ENCODE assay signal across 8 cellular contexts in genomic region chr12:47903151-47903611, GRCh38. TPM values are rescaled to one million over a fixed set of nuclear protein-coding genes. Genes with fewer than 3 reads are reported as not detected.
A peak's percentile ranks its signal among the peaks of the same experiment; 100 is the strongest.
DNase-seq lines count a peak whose midpoint lies in the region; ATAC-seq and TF ChIP-seq lines count a peak whose summit lies in the region.

No MANE protein-coding gene starts in this region.

- H2BK120ac ChIP-seq in mesenchymal stem cell (ENCODE audit: low read depth, low read length): no peak overlapping the region

- H4K91ac ChIP-seq in mesenchymal stem cell (ENCODE audit: low read length): no peak overlapping the region

- H3K14ac ChIP-seq in mesenchymal stem cell (ENCODE audit: low read length in 2 of 2): no peak overlapping the region

- peak overlapping the region; percentile 89 to 96 for H3K4me3 Mint-ChIP-seq in CD14-positive monocyte
- peak overlapping the region; percentile 83 for H3K4me3 Mint-ChIP-seq in activated naive CD4-positive, alpha-beta T cell treated with anti-CD3 and anti-CD28 coated beads, Interleukin-2, amount 10 ng/mL, durations not matched to agents 7 days and 5 days
- H3K4me3 Mint-ChIP-seq in GM23338: no peak overlapping the region; the same call in 2 of the 3 replicates

- H3K4me3 ChIP-seq in HFF-Myc (replicated peaks; ENCODE audit: low read depth, low read length): peak overlapping the region; percentile 55
- H3K4me3 ChIP-seq in mesenchymal stem cell (ENCODE audit: insufficient read depth in 1 of 2, low read depth in 1 of 2, low read length in 2 of 2): peak overlapping the region in 1 of 2 experiments; percentile 88
- H3K4me3 ChIP-seq in GM23338: no peak overlapping the region

- no peak overlapping the region for H2BK5ac ChIP-seq in mesenchymal stem cell (ENCODE audit: low read depth, low read length, poor library complexity, severe bottlenecking)

- H3K9me2 ChIP-seq in GM23338 (ENCODE audit: insufficient read depth): no peaks in the 10 kb centered on the region

- H2AK5ac ChIP-seq in mesenchymal stem cell (ENCODE audit: low read length, severe bottlenecking): no peak overlapping the region

- H3K18ac ChIP-seq in mesenchymal stem cell (ENCODE audit: low read depth in 1 of 2, low read length in 2 of 2): peak overlapping the region in 1 of 2 experiments; percentile 79

- H4K20me1 ChIP-seq in GM23338 (replicated peaks; ENCODE audit: insufficient read depth): no peaks in the 10 kb centered on the region

- H2AFZ ChIP-seq in mesenchymal stem cell (ENCODE audit: low read depth, low read length) (no peak overlapping the region), GM23338 (no peak overlapping the region)

- H3K4me1 Mint-ChIP-seq in CD14-positive monocyte: peaks cover 56% of the 10 kb centered on the region
- H3K4me1 Mint-ChIP-seq in activated naive CD4-positive, alpha-beta T cell treated with anti-CD3 and anti-CD28 coated beads, Interleukin-2, amount 10 ng/mL, durations not matched to agents 7 days and 5 days: peaks cover 64% of the 10 kb centered on the region
- peaks cover 16% of the 10 kb centered on the region; the same call in 2 of the 3 replicates for H3K4me1 Mint-ChIP-seq in GM23338

- no peaks in the 10 kb centered on the region for H3K9me3 ChIP-seq in mesenchymal stem cell (ENCODE audit: control insufficient read depth, low read length)

- H3K79me1 ChIP-seq in mesenchymal stem cell (replicated peaks; ENCODE audit: low read length, poor library complexity, severe bottlenecking): peaks cover 3% of the 10 kb centered on the region

- H3K27ac Mint-ChIP-seq in CD14-positive monocyte (peak overlapping the region; percentile 91 to 96 (median 94)), GM23338 (no peak overlapping the region)
- H3K27ac Mint-ChIP-seq in activated naive CD4-positive, alpha-beta T cell treated with anti-CD3 and anti-CD28 coated beads, Interleukin-2, amount 10 ng/mL, durations not matched to agents 7 days and 5 days: no peak overlapping the region

- no peak overlapping the region for H2BK15ac ChIP-seq in mesenchymal stem cell (ENCODE audit: low read depth, poor library complexity, severe bottlenecking)

- ATAC-seq in HG02623 (IDR thresholded peaks at IDR 0.05; ENCODE audit: unreplicated experiment) (no peak), HG02884 (IDR thresholded peaks at IDR 0.05; ENCODE audit: unreplicated experiment) (no peak), GM23338 (no peak)

- intact Hi-C loops in CD14-positive monocyte (cut with micrococcal nuclease): loop anchor here in 1 of 2 donors (10.0 kb wide), 1 partner anchor 88 kb away; the partner anchor contains the start of gene HDAC7

- peaks cover 15 to 18% of the 10 kb centered on the region in 2 donors for H3K36me3 Mint-ChIP-seq in CD14-positive monocyte
- peaks cover 15% of the 10 kb centered on the region for H3K36me3 Mint-ChIP-seq in activated naive CD4-positive, alpha-beta T cell treated with anti-CD3 and anti-CD28 coated beads, Interleukin-2, amount 10 ng/mL, durations not matched to agents 7 days and 5 days
- H3K36me3 Mint-ChIP-seq in GM23338 (ENCODE audit: low read depth): no peaks in the 10 kb centered on the region

- no peak overlapping the region for H3K4me2 ChIP-seq in mesenchymal stem cell (ENCODE audit: low read length, poor library complexity, severe bottlenecking)
- no peak overlapping the region for H3K4me2 ChIP-seq in GM23338

- H3F3A ChIP-seq in GM23338 (replicated peaks; ENCODE audit: low read depth): 0 out of 2 replicates have a peak, but pooled peaks cover 3% of the 10 kb centered on the region

- H3K9me3 Mint-ChIP-seq in CD14-positive monocyte (peaks cover 0 to 3% (median 0%) of the 10 kb centered on the region in 7 donors), GM23338 (no peaks in the 10 kb centered on the region)
- no peaks in the 10 kb centered on the region for H3K9me3 Mint-ChIP-seq in activated naive CD4-positive, alpha-beta T cell treated with anti-CD3 and anti-CD28 coated beads, Interleukin-2, amount 10 ng/mL, durations not matched to agents 7 days and 5 days

- peak overlapping the region; percentile 84 for H3K9ac ChIP-seq in mesenchymal stem cell (ENCODE audit: low read length)

- H3K36me3 ChIP-seq in mesenchymal stem cell (ENCODE audit: control insufficient read depth in 1 of 2, insufficient read depth in 2 of 2, low read depth in 1 of 2, low read length in 2 of 2) (peaks cover 0 to 24% of the 10 kb centered on the region in 2 experiments), GM23338 (ENCODE audit: insufficient read depth) (no peaks in the 10 kb centered on the region)

- DNase-seq in CD14-positive monocyte (ENCODE audit: low spot score) (no peak), HFF-Myc (ENCODE audit: extremely low read depth, low read depth) (no peak), mesenchymal stem cell (peak; percentile 64), GM23338 (ENCODE audit: low spot score) (no peak), GM19238 (ENCODE audit: insufficient read length, low spot score) (no peak)
- DNase-seq in activated naive CD4-positive, alpha-beta T cell treated with anti-CD3 and anti-CD28 coated beads, Interleukin-2, amount 10 ng/mL, durations not matched to agents 7 days and 5 days: no peak

- H3K27me3 Mint-ChIP-seq in CD14-positive monocyte (ENCODE audit: low read depth in 3 of 3): peaks cover 22 to 31% (median 30%) of the 10 kb centered on the region in 3 donors
- peaks cover 38% of the 10 kb centered on the region for H3K27me3 Mint-ChIP-seq in activated naive CD4-positive, alpha-beta T cell treated with anti-CD3 and anti-CD28 coated beads, Interleukin-2, amount 10 ng/mL, durations not matched to agents 7 days and 5 days
- H3K27me3 Mint-ChIP-seq in GM23338 (ENCODE audit: insufficient read depth, low read depth, poor library complexity): peaks cover 45% of the 10 kb centered on the region

- H3K27ac ChIP-seq in mesenchymal stem cell (ENCODE audit: low read length, poor library complexity, severe bottlenecking) (no peak overlapping the region), GM23338 (ENCODE audit: low read depth) (no peak overlapping the region)

- peak overlapping the region in 1 of 2 experiments; percentile 39 for H2BK12ac ChIP-seq in mesenchymal stem cell (ENCODE audit: low read length in 2 of 2)

- CTCF ChIA-PET in activated naive CD4-positive, alpha-beta T cell treated with anti-CD3 and anti-CD28 coated beads, Interleukin-2, amount 10 ng/mL, durations not matched to agents 7 days and 5 days (lab: Charles Lee): interaction anchor here (1.1 to 1.2 kb wide), 3 partner anchors 10 to 136 kb away, joined by 3 to 4 read pairs (median 4); no protein-coding TSS in a partner anchor

- no peak overlapping the region for H4K8ac ChIP-seq in mesenchymal stem cell (ENCODE audit: low read length)

- H3K23ac ChIP-seq in mesenchymal stem cell (ENCODE audit: low read length in 2 of 2): no peak overlapping the region

- H3K4ac ChIP-seq in mesenchymal stem cell (ENCODE audit: low read depth in 1 of 2, low read length in 2 of 2): peak overlapping the region in 1 of 2 experiments; percentile 4

- H3K79me2 ChIP-seq in GM23338 (replicated peaks; ENCODE audit: insufficient read depth): no peaks in the 10 kb centered on the region

- H3K27me3 ChIP-seq in mesenchymal stem cell (ENCODE audit: control insufficient read depth in 1 of 2, insufficient read depth in 1 of 2, low read length in 2 of 2): peaks cover 20 to 21% of the 10 kb centered on the region in 2 experiments
- peaks cover 56% of the 10 kb centered on the region for H3K27me3 ChIP-seq in GM23338 (ENCODE audit: insufficient read depth)

- no peak for TF ChIP-seq CTCF in CD14-positive monocyte (IDR thresholded peaks at IDR 0.05)
- TF ChIP-seq CTCF in HFF-Myc (IDR thresholded peaks at IDR 0.05; ENCODE audit: low read depth, low read length, missing control alignments): no peak
- TF ChIP-seq CTCF in GM23338 (conservative IDR thresholded peaks at IDR 0.05; ENCODE audit: low read depth in 2 of 2): no peak

- H3K4me1 ChIP-seq in mesenchymal stem cell (ENCODE audit: control insufficient read depth, insufficient read depth, low read depth, low read length) (peaks cover 26% of the 10 kb centered on the region), GM23338 (ENCODE audit: insufficient read depth) (peaks cover 10% of the 10 kb centered on the region; the same call in 1 of the 2 replicates)

- 40% methylated on average over 3 of the region's 3 CpGs for WGBS in mesenchymal stem cell

TF ChIP-seq in GM23338, 12 proteins besides CTCF, POLR2A, EP300 and RAD21 (continues in another document):
- TF ChIP-seq STAT1 (IDR thresholded peaks at IDR 0.05; ENCODE audit: unreplicated experiment) (no peak), POLR2AphosphoS5 (IDR thresholded peaks at IDR 0.05; ENCODE audit: low read depth) (no peak), NANOG (IDR thresholded peaks at IDR 0.05; ENCODE audit: borderline replicate concordance) (no peak), EZH2phosphoT487 (IDR thresholded peaks at IDR 0.05; ENCODE audit: unreplicated experiment) (no peak)

RNA-seq across cellular contexts. Expression of gene VDR, which starts 1.6 kb away (rescaled TPM):
- polyA plus RNA-seq in CD14-positive monocyte (10 to 100 TPM in 1 of 2 donors, 1 to 10 TPM in 1; 6.0 to 12.8 TPM), GM23338 (2016; fragmentation: Nextera tagmentation; extraction: Ambion mirVana) (0.35 and 0.37 TPM in 2 replicates)
- polyA plus RNA-seq in mesenchymal stem cell (2013, experiment 1 of 2): 11.0 TPM
- 10.0 TPM for polyA plus RNA-seq in mesenchymal stem cell (2013, experiment 2 of 2)
- 1.1 and 1.4 TPM in 2 replicates for total RNA-seq in GM23338 (2014; rRNA removed; shearing (Covaris generic))

Comparison
In these comparisons a context has a peak if more than half of its experiments do, and no peak if none do; other contexts are left out.
1. H3K27ac Mint-ChIP-seq: peak in CD14-positive monocyte (7 of 7); none in activated naive CD4-positive, alpha-beta T cell treated with anti-CD3 and anti-CD28 coated beads, Interleukin-2, amount 10 ng/mL, durations not matched to agents 7 days and 5 days (single experiment) and GM23338 (single experiment).